In genomic region chr11:65381721-65382035, GRCh38 we compare ENCODE assay signal across 8 cellular contexts. TPM values are rescaled to one million over a fixed set of nuclear protein-coding genes. Genes with fewer than 3 reads are reported as not detected.
DNase-seq lines count a peak whose midpoint lies in the region; ATAC-seq, FAIRE-seq and TF ChIP-seq lines count a peak whose summit lies in the region.

No MANE protein-coding gene starts in this region.

- peaks cover 31% of the 10 kb centered on the region for H3K4me1 ChIP-seq in astrocyte (ENCODE audit: insufficient read depth, low read length)
- peaks cover 7 to 29% (median 18%) of the 10 kb centered on the region in 4 donors for H3K4me1 ChIP-seq in liver (ENCODE audit: control insufficient read depth in 4 of 4, insufficient read depth in 4 of 4, low read length in 3 of 4)
- H3K4me1 ChIP-seq in tibial artery = peaks cover 9 to 47% (median 36%) of the 10 kb centered on the region in 4 donors

- FAIRE-seq in astrocyte (lab: Jason Lieb, UNC) = no peak

- TF ChIP-seq CTCF in astrocyte (IDR thresholded peaks at IDR 0.05; ENCODE audit: insufficient read depth, low read depth, low read length) (no peak), liver (IDR thresholded peaks at IDR 0.05; ENCODE audit: low read depth, low read length, missing input control) (no peak), tibial artery (IDR thresholded peaks at IDR 0.05) (no peak)

- H4K20me1 ChIP-seq in astrocyte (ENCODE audit: insufficient read depth, low read length) = no peaks in the 10 kb centered on the region

- H3K27ac ChIP-seq in astrocyte (ENCODE audit: low read depth, low read length) (peak overlapping the region; percentile 98), liver (ENCODE audit: low read depth in 1 of 2, low read length in 2 of 2) (peak overlapping the region; percentile 98 to 100), tibial artery (peak overlapping the region; percentile 96 to 97)

- peak overlapping the region; percentile 54 for H3K4me3 Mint-ChIP-seq in astrocyte (ENCODE audit: unreplicated experiment)

- H3K9me3 Mint-ChIP-seq in astrocyte (ENCODE audit: unreplicated experiment) = no peaks in the 10 kb centered on the region

- H3K9ac ChIP-seq in astrocyte (ENCODE audit: low read length) (peak overlapping the region; percentile 86), liver (ENCODE audit: low read depth in 1 of 2, low read length in 2 of 2) (peak overlapping the region; percentile 48 to 89)

- H3K36me3 Mint-ChIP-seq in astrocyte (ENCODE audit: low read depth, unreplicated experiment) = no peaks in the 10 kb centered on the region

- DNase-seq in AG08396 (ENCODE audit: low spot score) = peak; percentile 47
- peak; percentile 49 for DNase-seq in LHCN-M2 (ENCODE audit: low read depth)
- DNase-seq in astrocyte (ENCODE audit: low read depth) = peak; percentile 80
- DNase-seq in tibial artery = peak in 1 of 2 donors; percentile 52
- no peak for DNase-seq in D341Med (ENCODE audit: low spot score)

- H3K4me3 ChIP-seq in astrocyte (ENCODE audit: insufficient read depth, low read depth, low read length) (no peak overlapping the region), liver (ENCODE audit: low read depth in 1 of 3, low read length in 3 of 3) (peak overlapping the region; percentile 36 to 71 (median 56)), tibial artery (peak overlapping the region; percentile 44 to 51)

- H3K9me3 ChIP-seq in astrocyte (ENCODE audit: insufficient read depth, low read depth, low read length) (no peaks in the 10 kb centered on the region), liver (ENCODE audit: control insufficient read depth in 4 of 4, low read length in 3 of 4) (no peaks in the 10 kb centered on the region), tibial artery (no peaks in the 10 kb centered on the region)

- H2AFZ ChIP-seq in astrocyte (ENCODE audit: low read depth, low read length) = peak overlapping the region; percentile 64

- H3K27me3 Mint-ChIP-seq in astrocyte (ENCODE audit: low read depth, unreplicated experiment) = no peaks in the 10 kb centered on the region

- TF ChIP-seq RAD21 in liver (IDR thresholded peaks at IDR 0.05) = no peak

- H3K27ac Mint-ChIP-seq in astrocyte (ENCODE audit: unreplicated experiment) = peak overlapping the region; percentile 98

- no peaks in the 10 kb centered on the region for H3K27me3 ChIP-seq in astrocyte (ENCODE audit: insufficient read depth, low read length)
- no peaks in the 10 kb centered on the region for H3K27me3 ChIP-seq in liver (ENCODE audit: control insufficient read depth in 4 of 4, insufficient read depth in 4 of 4, low read length in 3 of 4)
- H3K27me3 ChIP-seq in tibial artery = no peaks in the 10 kb centered on the region

- 2% methylated on average over 6 of the region's 6 CpGs for WGBS in liver

- peaks cover 2% of the 10 kb centered on the region for H3K79me2 ChIP-seq in astrocyte (ENCODE audit: insufficient read depth, low read length)

- H3K4me2 ChIP-seq in astrocyte (ENCODE audit: low read length) = peak overlapping the region; percentile 85

- H3K36me3 ChIP-seq in astrocyte (ENCODE audit: insufficient read depth, low read length) = no peaks in the 10 kb centered on the region
- H3K36me3 ChIP-seq in liver (ENCODE audit: control insufficient read depth in 4 of 4, insufficient read depth in 3 of 4, low read depth in 1 of 4, low read length in 3 of 4) = no peaks in the 10 kb centered on the region
- no peaks in the 10 kb centered on the region for H3K36me3 ChIP-seq in tibial artery

- H3K4me1 Mint-ChIP-seq in astrocyte (ENCODE audit: low read depth, unreplicated experiment) = peaks cover 34% of the 10 kb centered on the region

- TF ChIP-seq POLR2A in GM18526 (IDR thresholded peaks at IDR 0.05; ENCODE audit: extremely low read depth, insufficient read length) = peak; percentile 47

- intact Hi-C loops in tibial artery (cut with DNase I; ENCODE audit: low total_unique reads) = loop anchor here (2.0 kb wide), 1 partner anchor 35 kb away; no protein-coding TSS in a partner anchor

- no peak for ATAC-seq in GM18873 (IDR thresholded peaks at IDR 0.05; ENCODE audit: low FRiP score, unreplicated experiment)

TF ChIP-seq in liver, 16 proteins besides CTCF, POLR2A, EP300 and RAD21:
- TF ChIP-seq RXRA (IDR thresholded peaks at IDR 0.05) (no peak), ATF3 (IDR thresholded peaks at IDR 0.05) (no peak), HNF4A (conservative IDR thresholded peaks at IDR 0.05) (peak; percentile 67 to 70), FOXA1 (IDR thresholded peaks at IDR 0.05) (no peak), REST (IDR thresholded peaks at IDR 0.05) (no peak), MAX (IDR thresholded peaks at IDR 0.05) (no peak), YY1 (IDR thresholded peaks at IDR 0.05) (peak; percentile 69), NR2F2 (IDR thresholded peaks at IDR 0.05) (no peak), ZBTB33 (IDR thresholded peaks at IDR 0.05) (no peak), JUND (IDR thresholded peaks at IDR 0.05) (no peak), TAF1 (conservative IDR thresholded peaks at IDR 0.05) (no peak), EGR1 (IDR thresholded peaks at IDR 0.05; ENCODE audit: low read depth in 2 of 2) (no peak), HNF4G (IDR thresholded peaks at IDR 0.05) (peak; percentile 49), FOXA2 (IDR thresholded peaks at IDR 0.05) (no peak), GABPA (IDR thresholded peaks at IDR 0.05 in 1 of 2, conservative IDR thresholded peaks at IDR 0.05 in 1 of 2) (peak in 1 of 2 donors; percentile 45), SP1 (IDR thresholded peaks at IDR 0.05) (no peak)

RNA-seq across cellular contexts. Expression of gene SLC25A45, which starts 0.8 kb away (rescaled TPM):
- total RNA-seq in LHCN-M2 (2014; rRNA removed) = 1.4 and 2.3 TPM in 2 replicates
- polyA plus RNA-seq in LHCN-M2 (2012) = 1.5 TPM
- total RNA-seq in astrocyte = 1.9 and 2.6 TPM in 2 replicates
- 1 to 10 TPM; 5.1 to 6.8 TPM for total RNA-seq in liver
- 1 to 10 TPM; 4.5 to 5.6 TPM for polyA plus RNA-seq in liver

RNA-seq across cellular contexts. Expression of gene FRMD8, which starts 4.8 kb away (rescaled TPM):
- total RNA-seq in LHCN-M2 (2014; rRNA removed) (40.7 and 58.7 TPM in 2 replicates), astrocyte (61.2 and 76.3 TPM in 2 replicates), liver (10 to 100 TPM; 20.7 to 22.8 TPM)
- 19.7 TPM for polyA plus RNA-seq in LHCN-M2 (2012)
- polyA plus RNA-seq in liver = 1 to 10 TPM; 2.8 to 9.4 TPM

RNA-seq across cellular contexts. Expression of gene TIGD3, which starts 27.1 kb away (rescaled TPM):
- total RNA-seq in LHCN-M2 (2014; rRNA removed) = 0.26 and 0.29 TPM in 2 replicates
- polyA plus RNA-seq in LHCN-M2 (2012) = 0.13 TPM
- 0.20 and 0.29 TPM in 2 replicates for total RNA-seq in astrocyte
- under 1 TPM; 0.17 to 0.33 TPM for total RNA-seq in liver
- polyA plus RNA-seq in liver = under 1 TPM in 1 of 2 donors, not detected in 1; 0.08 TPM

RNA-seq across cellular contexts. Expression of gene NEAT1, which starts 40.9 kb away (rescaled TPM):
- total RNA-seq in LHCN-M2 (2014; rRNA removed) (29.4 and 37.8 TPM in 2 replicates), astrocyte (202 and 317 TPM in 2 replicates), liver (1,000 to 10,000 TPM in 1 of 2 donors, 10 to 100 TPM in 1; 29.6 to 1,968 TPM)
- 88.5 TPM for polyA plus RNA-seq in LHCN-M2 (2012)
- 100 to 1,000 TPM in 1 of 2 donors, 10 to 100 TPM in 1; 50.2 to 111 TPM for polyA plus RNA-seq in liver

RNA-seq across cellular contexts. Expression of gene DPF2, which starts 48.0 kb away (rescaled TPM):
- total RNA-seq in LHCN-M2 (2014; rRNA removed) = 32.1 and 41.6 TPM in 2 replicates
- 34.4 TPM for polyA plus RNA-seq in LHCN-M2 (2012)
- total RNA-seq in astrocyte = 58.5 and 66.4 TPM in 2 replicates
- 10 to 100 TPM; 12.8 to 14.8 TPM for total RNA-seq in liver
- polyA plus RNA-seq in liver = 10 to 100 TPM in 1 of 2 donors, 1 to 10 TPM in 1; 9.2 to 10.0 TPM
